In genomic region chr11:74592063-74592440, GRCh38 we compare ENCODE assay signal across 8 cellular contexts. TPM values are rescaled to one million over a fixed set of nuclear protein-coding genes. Genes with fewer than 3 reads are reported as not detected.
DNase-seq lines count a peak whose midpoint lies in the region; ATAC-seq, FAIRE-seq and TF ChIP-seq lines count a peak whose summit lies in the region.

No MANE protein-coding gene starts in this region.

- no peak for TF ChIP-seq RAD21 in A549 (conservative IDR thresholded peaks at IDR 0.05 in 1 of 2, IDR thresholded peaks at IDR 0.05 in 1 of 2)

- TF ChIP-seq EP300 in A549 (IDR thresholded peaks at IDR 0.05), result no peak

- DNase-seq in A549 (ENCODE audit: low read depth in 1 of 2, low spot score in 1 of 2) (no peak), HCEC 1CT (peak; percentile 22), ascending aorta (ENCODE audit: low spot score in 2 of 2) (no peak)

- WGBS in A549 (ENCODE audit: missing lambda C conversion rate), result 13% methylated on average over 7 of the region's 7 CpGs
- WGBS in thymus, result 35% methylated on average over 7 of the region's 7 CpGs

- H3K4me1 ChIP-seq in A549, result peaks cover 18% of the 10 kb centered on the region; the same call in 2 of the 3 replicates
- no peaks in the 10 kb centered on the region for H3K4me1 ChIP-seq in ascending aorta
- H3K4me1 ChIP-seq in thymus (ENCODE audit: control insufficient read depth, insufficient read depth, low read length), result peaks cover 9% of the 10 kb centered on the region

- H3K27me3 ChIP-seq in ascending aorta (no peaks in the 10 kb centered on the region), layer of hippocampus (ENCODE audit: control insufficient read depth, insufficient read depth, low read length) (no peaks in the 10 kb centered on the region), thymus (ENCODE audit: control insufficient read depth, insufficient read depth) (no peaks in the 10 kb centered on the region)

- TF ChIP-seq CTCF in A549 (IDR thresholded peaks at IDR 0.05) (no peak), ascending aorta (IDR thresholded peaks at IDR 0.05) (no peak)

- TF ChIP-seq POLR2A in A549 (IDR thresholded peaks at IDR 0.05; ENCODE audit: low read length), result no peak

- intact Hi-C loops in ascending aorta (cut with DNase I), result loop anchor here (10.0 kb wide), 1 partner anchor 97 kb away; the partner anchor contains the start of gene LIPT2

- POLR2A ChIA-PET in A549 (lab: Yijun Ruan, JAX), result interaction anchor here (0.6 to 3.0 kb wide), 3 partner anchors 12 to 507 kb away, joined by 3 to 19 read pairs (median 8); partner anchors contain the start of gene LIPT2

- H3K36me3 ChIP-seq in ascending aorta (peaks cover 0 to 8% of the 10 kb centered on the region in 2 donors), thymus (ENCODE audit: control insufficient read depth, insufficient read depth) (no peaks in the 10 kb centered on the region)

- H3K4me3 ChIP-seq in A549, result peak overlapping the region; percentile 98
- peak overlapping the region; percentile 70 to 91 for H3K4me3 ChIP-seq in ascending aorta
- H3K4me3 ChIP-seq in thymus (ENCODE audit: low read length), result peak overlapping the region; percentile 72

- FAIRE-seq in A549 (lab: Jason Lieb, UNC), result no peak

- CTCF ChIA-PET in A549 (lab: Yijun Ruan, JAX), result interaction anchor here (0.9 to 2.0 kb wide), 6 partner anchors 10 to 148 kb away, joined by 4 to 8 read pairs (median 4); no protein-coding TSS in a partner anchor

- ATAC-seq in A549, result peak; percentile 46 to 58; a peak in 3 of 6 replicates
- ATAC-seq in HG03342 (IDR thresholded peaks at IDR 0.05; ENCODE audit: unreplicated experiment), result no peak
- no peak for ATAC-seq in GM18861 (IDR thresholded peaks at IDR 0.05; ENCODE audit: unreplicated experiment)
- no peak for ATAC-seq in HG02798 (IDR thresholded peaks at IDR 0.05; ENCODE audit: poor library complexity, unreplicated experiment)

- peak overlapping the region; percentile 94 to 98 for H3K27ac ChIP-seq in A549
- peak overlapping the region; percentile 65 to 69 for H3K27ac ChIP-seq in ascending aorta
- H3K27ac ChIP-seq in layer of hippocampus (ENCODE audit: low read depth, low read length), result peak overlapping the region; percentile 50
- H3K27ac ChIP-seq in thymus (ENCODE audit: low read depth), result no peak overlapping the region

- no peaks in the 10 kb centered on the region for H3K9me3 ChIP-seq in A549
- no peaks in the 10 kb centered on the region for H3K9me3 ChIP-seq in ascending aorta
- no peaks in the 10 kb centered on the region for H3K9me3 ChIP-seq in thymus (ENCODE audit: control insufficient read depth)

- H3K4me2 ChIP-seq in A549, result peak overlapping the region; percentile 79

TF ChIP-seq in A549, 52 proteins besides CTCF, POLR2A, EP300 and RAD21:
- TF ChIP-seq GATA3 (IDR thresholded peaks at IDR 0.05; ENCODE audit: borderline replicate concordance) (no peak), CEBPB (IDR thresholded peaks at IDR 0.05) (no peak), NPAS2 (CRISPR knock-in tag; IDR thresholded peaks at IDR 0.05; ENCODE audit: borderline replicate concordance) (no peak)
TF ChIP-seq in A549: peak in this region for 0.

RNA-seq across cellular contexts. Expression of gene POLD3, which starts 0.3 kb away (rescaled TPM):
- polyA plus RNA-seq in A549 (2011; rRNA removed) (36.3 and 37.9 TPM in 2 replicates), A549 (2017; fragmentation: RNase III; extraction: RNeasy Plus Mini Kit Qiagen cat#74134 plus additional on column Dnase treatment) (20.7 to 22.1 TPM (median 21.7 TPM) in 3 replicates), thymus (7.5 TPM)
- 14.2 and 16.2 TPM in 2 replicates for polyA plus RNA-seq in A549 (2012; cell fraction: cytosol; rRNA removed)
- 9.2 and 9.8 TPM in 2 replicates for polyA plus RNA-seq in A549 (2012; cell fraction: nucleus; rRNA removed)
- 31.0 and 43.6 TPM in 2 replicates for polyA minus RNA-seq in A549 (2011; rRNA and poly(A)+ RNA removed)
- total RNA-seq in ascending aorta, result 10.3 TPM

Comparison
In these comparisons a context has a peak if more than half of its experiments do, and no peak if none do; other contexts are left out.
1. ATAC-seq: peak in A549 (2 of 2); none in HG03342 (single experiment), GM18861 (single experiment) and HG02798 (single experiment).
2. Peak in every context shown above with its lines, with median percentiles within 50 percentile points of each other: H3K4me3 ChIP-seq.